Comparison of ENCODE assay signal across 12 cellular contexts in genomic region chr12:113239811-113240331, GRCh38. TPM values are rescaled to one million over a fixed set of nuclear protein-coding genes. Genes with fewer than 3 reads are reported as not detected.
DNase-seq lines count a peak whose midpoint lies in the region; ATAC-seq lines count a peak whose summit lies in the region.
"Had no signal": no experiment of that assay in that cellular context is flagged by ENCODE, and none has a peak within 500 bp of the region (broad histone marks: within the 10 kb centered on the region; RNA-seq: fewer than 3 reads in every experiment).

No MANE protein-coding gene starts in this region.

- no peak overlapping the region for H3K4me3 ChIP-seq in SJCRH30
- H3K4me3 ChIP-seq in right cardiac atrium (ENCODE audit: low read length) = no peak overlapping the region
- H3K4me3 ChIP-seq in skeletal muscle tissue (ENCODE audit: low read length in 3 of 3) = no peak overlapping the region
- H3K4me3 ChIP-seq: K562 had no signal

- DNase-seq in DMS79 treated with DMSO at 0.1 percent for 48 hours (lab: John Stamatoyannopoulos, UW) (peak; percentile 88), SJCRH30 (peak; percentile 78 to 79), right cardiac atrium (peak; percentile 67 to 94 (median 93)), amygdala (lab: John Stamatoyannopoulos, UW) (no peak), occipital lobe (lab: John Stamatoyannopoulos, UW) (no peak), AG08396 (ENCODE audit: low spot score) (no peak)
- DNase-seq: activated CD8-positive, alpha-beta memory T cell treated with anti-CD3 and anti-CD28 coated beads for 24 hours; DND-41; OCI-M1 had no signal

- H3K27ac ChIP-seq in SJCRH30 = peak overlapping the region; percentile 3; the same call in 1 of the 2 replicates
- H3K27ac ChIP-seq in right cardiac atrium (ENCODE audit: low read length) = peak overlapping the region; percentile 38
- H3K27ac ChIP-seq in skeletal muscle tissue (ENCODE audit: low read depth, low read length) = peak overlapping the region; percentile 1

- H3K27me3 ChIP-seq in SJCRH30 (no peaks in the 10 kb centered on the region), right cardiac atrium (ENCODE audit: control insufficient read depth, insufficient read depth) (no peaks in the 10 kb centered on the region), skeletal muscle tissue (ENCODE audit: control insufficient read depth in 3 of 3, insufficient read depth in 3 of 3, low read length in 3 of 3) (no peaks in the 10 kb centered on the region)

- intact Hi-C loops in right cardiac atrium (cut with DNase I) = no loop called here

- WGBS in right cardiac atrium = 41% methylated on average over 12 of the region's 12 CpGs

- peaks cover 59% of the 10 kb centered on the region for H3K4me1 ChIP-seq in SJCRH30
- peaks cover 42% of the 10 kb centered on the region for H3K4me1 ChIP-seq in right cardiac atrium (ENCODE audit: control insufficient read depth, insufficient read depth, low read length)
- H3K4me1 ChIP-seq in skeletal muscle tissue (ENCODE audit: control insufficient read depth in 3 of 3, insufficient read depth in 3 of 3, low read length in 3 of 3) = peaks cover 75 to 90% (median 79%) of the 10 kb centered on the region in 3 donors

- ATAC-seq in right cardiac atrium = peak; percentile 22 to 59
- ATAC-seq in GM21717 (IDR thresholded peaks at IDR 0.05; ENCODE audit: unreplicated experiment) = no peak
- ATAC-seq: K562 had no signal

- H3K9me3 ChIP-seq in SJCRH30 (replicated peaks) = no peaks in the 10 kb centered on the region
- no peaks in the 10 kb centered on the region for H3K9me3 ChIP-seq in right cardiac atrium (ENCODE audit: control insufficient read depth, low read length)
- H3K9me3 ChIP-seq in skeletal muscle tissue (ENCODE audit: control insufficient read depth in 3 of 3, low read length in 3 of 3) = no peaks in the 10 kb centered on the region

- peak overlapping the region in 1 of 3 donors; percentile 57 for H3K9ac ChIP-seq in skeletal muscle tissue (ENCODE audit: low read depth in 1 of 3, low read length in 3 of 3)

- no peaks in the 10 kb centered on the region for H3K36me3 ChIP-seq in SJCRH30
- H3K36me3 ChIP-seq in skeletal muscle tissue (ENCODE audit: control insufficient read depth in 3 of 3, insufficient read depth in 3 of 3, low read length in 3 of 3) = peaks cover 4 to 21% (median 14%) of the 10 kb centered on the region in 3 donors

RNA-seq across cellular contexts. Expression of gene TPCN1, which starts 18.6 kb away (rescaled TPM):
- 14.3 and 18.4 TPM in 2 replicates for total RNA-seq in SJCRH30 (2014; rRNA removed; shearing (Covaris generic))
- total RNA-seq in right cardiac atrium (10 to 100 TPM; 73.8 to 96.1 (median 76.6) TPM), skeletal muscle tissue (11.0 TPM), occipital lobe (4.7 TPM)
- polyA plus RNA-seq in right cardiac atrium = 43.1 TPM

RNA-seq across cellular contexts. Expression of gene RITA1, which starts 54.4 kb away (rescaled TPM):
- total RNA-seq in SJCRH30 (2014; rRNA removed; shearing (Covaris generic)) = 20.2 and 22.0 TPM in 2 replicates
- total RNA-seq in right cardiac atrium = 10 to 100 TPM; 10.1 to 15.5 (median 14.2) TPM
- polyA plus RNA-seq in right cardiac atrium = 11.6 TPM
- 10.4 TPM for total RNA-seq in skeletal muscle tissue
- total RNA-seq in occipital lobe = 8.4 TPM

RNA-seq across cellular contexts. Expression of gene DDX54, which starts 54.6 kb away (rescaled TPM):
- 43.7 and 47.6 TPM in 2 replicates for total RNA-seq in SJCRH30 (2014; rRNA removed; shearing (Covaris generic))
- 10 to 100 TPM; 27.5 to 36.1 (median 31.3) TPM for total RNA-seq in right cardiac atrium
- 17.2 TPM for polyA plus RNA-seq in right cardiac atrium
- total RNA-seq in skeletal muscle tissue = 29.7 TPM
- total RNA-seq in occipital lobe = 12.0 TPM

Comparison
In these comparisons a context has a peak if more than half of its experiments do, and no peak if none do; other contexts are left out.
1. DNase-seq: peak in DMS79 treated with DMSO at 0.1 percent for 48 hours (single experiment), SJCRH30 (2 of 2) and right cardiac atrium (3 of 3); none in amygdala (0 of 56), occipital lobe (single experiment) and AG08396 (single experiment).
2. Peak in every context shown above with its lines, with median percentiles within 50 percentile points of each other: H3K27ac ChIP-seq.